8 cellular contexts compared by ENCODE assay signal in genomic region chr6:30820196-30820595, GRCh38.
DNase-seq lines count a peak whose midpoint lies in the region; ATAC-seq, FAIRE-seq and TF ChIP-seq lines count a peak whose summit lies in the region.

No MANE protein-coding gene starts in this region.

- peak overlapping the region; percentile 86 for H3K27ac ChIP-seq in ACC112 (ENCODE audit: low read depth, low read length)

- peak overlapping the region; percentile 6 for H3K27ac Mint-ChIP-seq in memory B cell
- H3K27ac Mint-ChIP-seq in stimulated activated naive B cell treated with anti-CD40 and anti-IgM and Interleukin-4, amounts not matched to agents 10 μg/mL and 1 μg/mL and 100 μg/mL, for 72 hours, result no peak overlapping the region

- no peaks in the 10 kb centered on the region for H3K9me3 Mint-ChIP-seq in memory B cell
- peaks cover 0 to under 1% of the 10 kb centered on the region in 2 donors for H3K9me3 Mint-ChIP-seq in stimulated activated naive B cell treated with anti-CD40 and anti-IgM and Interleukin-4, amounts not matched to agents 10 μg/mL and 1 μg/mL and 100 μg/mL, for 72 hours

- DNase-seq in HTR-8/SVneo (ENCODE audit: insufficient read length, low spot score) (peak; percentile 63), cardiac fibroblast (ENCODE audit: low read depth in 2 of 2) (peak; percentile 84 to 87), memory B cell (ENCODE audit: low spot score in 2 of 2) (no peak)
- DNase-seq in stimulated activated naive B cell treated with anti-CD40 and anti-IgM and Interleukin-4, amounts not matched to agents 10 μg/mL and 1 μg/mL and 100 μg/mL, for 72 hours, result no peak
- no peak for DNase-seq in activated CD4-positive, alpha-beta T cell treated with anti-CD3 and anti-CD28 coated beads for 1 hour

- no peaks in the 10 kb centered on the region for H3K36me3 ChIP-seq in ACC112 (ENCODE audit: insufficient read depth, low read length)

- peaks cover 14% of the 10 kb centered on the region for H3K4me1 Mint-ChIP-seq in memory B cell
- peaks cover 50 to 63% of the 10 kb centered on the region in 2 donors for H3K4me1 Mint-ChIP-seq in stimulated activated naive B cell treated with anti-CD40 and anti-IgM and Interleukin-4, amounts not matched to agents 10 μg/mL and 1 μg/mL and 100 μg/mL, for 72 hours

- FAIRE-seq in HTR-8/SVneo (lab: Jason Lieb, UNC), result no peak

- ATAC-seq in memory B cell (ENCODE audit: low read depth) (no peak), HG02588 (IDR thresholded peaks at IDR 0.05; ENCODE audit: unreplicated experiment) (no peak), HG02973 (IDR thresholded peaks at IDR 0.05; ENCODE audit: unreplicated experiment) (no peak)
- no peak for ATAC-seq in stimulated activated naive B cell treated with anti-CD40 and anti-IgM and Interleukin-4, amounts not matched to agents 10 μg/mL and 1 μg/mL and 100 μg/mL, for 72 hours (replicated peaks)

- no peaks in the 10 kb centered on the region for H3K27me3 ChIP-seq in ACC112 (ENCODE audit: insufficient read depth, low read length)

- no peak overlapping the region for H3K4me3 Mint-ChIP-seq in memory B cell
- H3K4me3 Mint-ChIP-seq in stimulated activated naive B cell treated with anti-CD40 and anti-IgM and Interleukin-4, amounts not matched to agents 10 μg/mL and 1 μg/mL and 100 μg/mL, for 72 hours, result no peak overlapping the region

- H3K4me3 ChIP-seq in ACC112 (ENCODE audit: low read depth, low read length) (peak overlapping the region; percentile 7; the same call in 1 of the 2 replicates), cardiac fibroblast (replicated peaks in 1 of 2; ENCODE audit: low read depth in 2 of 2, low read length in 2 of 2) (no peak overlapping the region)

- H3K4me1 ChIP-seq in ACC112 (ENCODE audit: control insufficient read depth, insufficient read depth, low read length, unreplicated experiment), result peaks cover 44% of the 10 kb centered on the region

- no peak for TF ChIP-seq CTCF in cardiac fibroblast (IDR thresholded peaks at IDR 0.05; ENCODE audit: low read depth, low read length)

- peaks cover 7% of the 10 kb centered on the region for H3K27me3 Mint-ChIP-seq in memory B cell
- peaks cover 0 to 4% of the 10 kb centered on the region in 2 donors for H3K27me3 Mint-ChIP-seq in stimulated activated naive B cell treated with anti-CD40 and anti-IgM and Interleukin-4, amounts not matched to agents 10 μg/mL and 1 μg/mL and 100 μg/mL, for 72 hours

- no peaks in the 10 kb centered on the region for H3K79me2 ChIP-seq in ACC112 (ENCODE audit: control insufficient read depth, insufficient read depth, low read length, unreplicated experiment)

- H2AFZ ChIP-seq in ACC112 (ENCODE audit: low read length, unreplicated experiment), result no peak overlapping the region

- H3K36me3 Mint-ChIP-seq in memory B cell, result no peaks in the 10 kb centered on the region
- peaks cover 5 to 11% of the 10 kb centered on the region in 2 donors for H3K36me3 Mint-ChIP-seq in stimulated activated naive B cell treated with anti-CD40 and anti-IgM and Interleukin-4, amounts not matched to agents 10 μg/mL and 1 μg/mL and 100 μg/mL, for 72 hours

Comparison
In these comparisons a context has a peak if more than half of its experiments do, and no peak if none do; other contexts are left out.
1. DNase-seq: peak in HTR-8/SVneo (single experiment) and cardiac fibroblast (2 of 2); none in memory B cell (0 of 2), stimulated activated naive B cell treated with anti-CD40 and anti-IgM and Interleukin-4, amounts not matched to agents 10 μg/mL and 1 μg/mL and 100 μg/mL, for 72 hours (single experiment) and activated CD4-positive, alpha-beta T cell treated with anti-CD3 and anti-CD28 coated beads for 1 hour (single experiment).